ENCODE assay signal across 8 cellular contexts in genomic region chr7:100588438-100588837, GRCh38. TPM values are rescaled to one million over a fixed set of nuclear protein-coding genes. Genes with fewer than 3 reads are reported as not detected.
DNase-seq lines count a peak whose midpoint lies in the region; ATAC-seq and TF ChIP-seq lines count a peak whose summit lies in the region.

No MANE protein-coding gene starts in this region.

- H3K4me1 ChIP-seq in sigmoid colon: peaks cover 0 to 33% (median 26%) of the 10 kb centered on the region in 4 donors

- H3K27me3 ChIP-seq in sigmoid colon: peaks cover 0 to 26% (median 0%) of the 10 kb centered on the region in 3 donors

- H3K27ac ChIP-seq in sigmoid colon: no peak overlapping the region

- DNase-seq in AG08395 (ENCODE audit: low spot score) (peak; percentile 29), GM12864 (ENCODE audit: low read depth) (no peak), SK-MEL-5 (ENCODE audit: low read depth, low spot score) (peak; percentile 63), fibroblast of the aortic adventitia (ENCODE audit: low read depth) (no peak), sigmoid colon (no peak), NCI-H1436 (lab: John Stamatoyannopoulos, UW) (no peak)

- no peaks in the 10 kb centered on the region for H3K36me3 ChIP-seq in sigmoid colon

- intact Hi-C loops in sigmoid colon (cut with DNase I): loop anchor here (10.0 kb wide), 1 partner anchor 266 kb away; the partner anchor contains the start of gene SLC12A9

- TF ChIP-seq EP300 in sigmoid colon (IDR thresholded peaks at IDR 0.05): no peak

- no peak for TF ChIP-seq POLR2A in sigmoid colon (IDR thresholded peaks at IDR 0.05)

- in situ Hi-C loops in SK-MEL-5 (cut with HindIII; ENCODE audit: low pct_unique_long_range_greater_than_20kb, low sequenced_read_pairs): no loop called here

- H3K4me3 ChIP-seq in GM12864 (ENCODE audit: low read depth, low read length) (no peak overlapping the region), fibroblast of the aortic adventitia (ENCODE audit: low read depth, low read length) (no peak overlapping the region), sigmoid colon (no peak overlapping the region)

- H3K9me3 ChIP-seq in sigmoid colon: no peaks in the 10 kb centered on the region

- no peak for ATAC-seq in GM21723 (IDR thresholded peaks at IDR 0.05; ENCODE audit: unreplicated experiment)
- no peak for ATAC-seq in GM21825 (IDR thresholded peaks at IDR 0.05; ENCODE audit: unreplicated experiment)

- 81 to 87% methylated on average over 1 of the region's 1 CpG for WGBS in sigmoid colon, 2 donors

- peak; percentile 45 for TF ChIP-seq CTCF in GM12864 (IDR thresholded peaks at IDR 0.05; ENCODE audit: low read depth, low read length, missing control alignments)
- TF ChIP-seq CTCF in fibroblast of the aortic adventitia (IDR thresholded peaks at IDR 0.05; ENCODE audit: insufficient read depth, low read length): peak; percentile 34
- peak in 1 of 4 experiments; percentile 15 for TF ChIP-seq CTCF in sigmoid colon (IDR thresholded peaks at IDR 0.05)

RNA-seq across cellular contexts. Expression of gene FBXO24, which starts 2.3 kb away (rescaled TPM):
- total RNA-seq in SK-MEL-5 (2014; rRNA removed; shearing (Covaris generic)): 0.13 and 0.55 TPM in 2 replicates
- polyA plus RNA-seq in SK-MEL-5 (2015; cell fraction: cytosol; rRNA removed): 1.9 and 3.2 TPM in 2 replicates
- polyA plus RNA-seq in SK-MEL-5 (2015; cell fraction: nucleus; rRNA removed): 4.4 and 8.3 TPM in 2 replicates
- total RNA-seq in fibroblast of the aortic adventitia (ENCODE audit: low replicate concordance) (0.54 TPM in 1 of 2 replicates, not detected in the other), sigmoid colon (1 to 10 TPM in 1 of 4 donors, under 1 TPM in 2, not detected in 1; 0.27 to 2.8 (median 0.71) TPM)
- 1 to 10 TPM in 1 of 3 donors, under 1 TPM in 2; 0.46 to 1.2 (median 0.95) TPM for polyA plus RNA-seq in sigmoid colon

RNA-seq across cellular contexts. Expression of gene LRCH4, which starts 2.5 kb away (rescaled TPM):
- total RNA-seq in SK-MEL-5 (2014; rRNA removed; shearing (Covaris generic)): 4.6 and 5.5 TPM in 2 replicates
- 35.1 and 36.0 TPM in 2 replicates for polyA plus RNA-seq in SK-MEL-5 (2015; cell fraction: cytosol; rRNA removed)
- 164 and 195 TPM in 2 replicates for polyA plus RNA-seq in SK-MEL-5 (2015; cell fraction: nucleus; rRNA removed)
- total RNA-seq in fibroblast of the aortic adventitia (ENCODE audit: low replicate concordance) (9.4 and 21.3 TPM in 2 replicates), sigmoid colon (10 to 100 TPM; 28.9 to 74.5 (median 42.9) TPM)
- polyA plus RNA-seq in sigmoid colon: 10 to 100 TPM; 28.2 to 92.3 (median 40.7) TPM

RNA-seq across cellular contexts. Expression of gene PCOLCE, which starts 13.7 kb away (rescaled TPM):
- total RNA-seq in SK-MEL-5 (2014; rRNA removed; shearing (Covaris generic)): 0.59 and 1.1 TPM in 2 replicates
- 2.8 and 3.9 TPM in 2 replicates for polyA plus RNA-seq in SK-MEL-5 (2015; cell fraction: cytosol; rRNA removed)
- polyA plus RNA-seq in SK-MEL-5 (2015; cell fraction: nucleus; rRNA removed): 23.1 and 50.7 TPM in 2 replicates
- 165 and 286 TPM in 2 replicates for total RNA-seq in fibroblast of the aortic adventitia (ENCODE audit: low replicate concordance)
- total RNA-seq in sigmoid colon: 10 to 100 TPM; 14.3 to 76.4 (median 21.4) TPM
- 10 to 100 TPM in 2 of 3 donors, 1 to 10 TPM in 1; 2.3 to 36.7 (median 10.8) TPM for polyA plus RNA-seq in sigmoid colon

RNA-seq across cellular contexts. Expression of gene SAP25, which starts 14.7 kb away (rescaled TPM):
- total RNA-seq in SK-MEL-5 (2014; rRNA removed; shearing (Covaris generic)): 0.21 and 0.48 TPM in 2 replicates
- 1.1 and 1.9 TPM in 2 replicates for polyA plus RNA-seq in SK-MEL-5 (2015; cell fraction: cytosol; rRNA removed)
- polyA plus RNA-seq in SK-MEL-5 (2015; cell fraction: nucleus; rRNA removed): 9.2 and 18.0 TPM in 2 replicates
- not detected in 2 replicates for total RNA-seq in fibroblast of the aortic adventitia (ENCODE audit: low replicate concordance)
- total RNA-seq in sigmoid colon: 1 to 10 TPM in 2 of 4 donors, under 1 TPM in 1, not detected in 1; 0.71 to 2.5 (median 1.9) TPM
- polyA plus RNA-seq in sigmoid colon: 1 to 10 TPM in 1 of 3 donors, not detected in 2; 7.2 TPM

RNA-seq across cellular contexts. Expression of gene MOSPD3, which starts 23.9 kb away (rescaled TPM):
- 14.0 and 16.7 TPM in 2 replicates for total RNA-seq in SK-MEL-5 (2014; rRNA removed; shearing (Covaris generic))
- 28.9 and 49.1 TPM in 2 replicates for polyA plus RNA-seq in SK-MEL-5 (2015; cell fraction: cytosol; rRNA removed)
- 35.4 and 42.9 TPM in 2 replicates for polyA plus RNA-seq in SK-MEL-5 (2015; cell fraction: nucleus; rRNA removed)
- total RNA-seq in fibroblast of the aortic adventitia (ENCODE audit: low replicate concordance) (1.8 and 11.4 TPM in 2 replicates), sigmoid colon (10 to 100 TPM in 3 of 4 donors, 1 to 10 TPM in 1; 8.0 to 16.4 (median 12.0) TPM)
- polyA plus RNA-seq in sigmoid colon: 10 to 100 TPM; 18.0 to 19.2 (median 18.7) TPM

Comparison
In these comparisons a context has a peak if more than half of its experiments do, and no peak if none do; other contexts are left out.
1. DNase-seq: peak in AG08395 (single experiment) and SK-MEL-5 (single experiment); none in GM12864 (single experiment), fibroblast of the aortic adventitia (single experiment), sigmoid colon (single experiment) and NCI-H1436 (single experiment).